In genomic region chr5:168291961-168292782, GRCh38 we compare ENCODE assay signal across 8 cellular contexts. TPM values are rescaled to one million over a fixed set of nuclear protein-coding genes. Genes with fewer than 3 reads are reported as not detected.
DNase-seq lines count a peak whose midpoint lies in the region; ATAC-seq and TF ChIP-seq lines count a peak whose summit lies in the region.

No MANE protein-coding gene starts in this region.

- H3K4me1 ChIP-seq in iPS-15b (ENCODE audit: control insufficient read depth, insufficient read depth, low read length) (peaks cover 19% of the 10 kb centered on the region), thoracic aorta (ENCODE audit: control insufficient read depth in 1 of 2, low read depth in 2 of 2) (peaks cover 5% of the 10 kb centered on the region in 2 donors)

- H3K27ac ChIP-seq in thoracic aorta, result no peak overlapping the region

- DNase-seq in Right ventricle myocardium inferior (ENCODE audit: missing footprints), result no peak
- no peak for DNase-seq in cardiac septum (ENCODE audit: low spot score)
- DNase-seq in activated CD8-positive, alpha-beta T cell treated with anti-CD3 and anti-CD28 coated beads, Interleukin-2, amount 10 ng/mL, durations not matched to agents 7 days and 5 days, result no peak
- no peak for DNase-seq in thoracic aorta (ENCODE audit: low spot score)
- no peak for DNase-seq in medulla oblongata (ENCODE audit: extremely low spot score)
- no peak for DNase-seq in T-helper 2 cell treated with Interferon-gamma antibody and Interleukin-4, amounts not matched to agents 5 μg/mL and 100 μg/mL, for 36 hours (ENCODE audit: low spot score)

- peak; percentile 12 for ATAC-seq in Right ventricle myocardium inferior
- ATAC-seq in HG03139 (IDR thresholded peaks at IDR 0.05; ENCODE audit: unreplicated experiment), result peak; percentile 20
- ATAC-seq in activated CD8-positive, alpha-beta T cell treated with anti-CD3 and anti-CD28 coated beads, Interleukin-2, amount 10 ng/mL, durations not matched to agents 7 days and 5 days, result peak; percentile 37
- ATAC-seq in thoracic aorta (ENCODE audit: insufficient number of reproducible peaks, low FRiP score, low read depth), result no peak

- CTCF ChIA-PET in activated CD8-positive, alpha-beta T cell treated with anti-CD3 and anti-CD28 coated beads, Interleukin-2, amount 10 ng/mL, durations not matched to agents 7 days and 5 days (lab: Charles Lee), result no interaction called here

- H3K27me3 ChIP-seq in iPS-15b (ENCODE audit: control insufficient read depth, insufficient read depth, low read length), result peaks cover 5% of the 10 kb centered on the region
- no peaks in the 10 kb centered on the region for H3K27me3 ChIP-seq in thoracic aorta (replicated peaks; ENCODE audit: insufficient read depth)

- H3K9ac ChIP-seq in iPS-15b (ENCODE audit: low read depth, low read length), result no peak overlapping the region

- H3K9me3 ChIP-seq in iPS-15b (ENCODE audit: control insufficient read depth, insufficient read depth, low read length) (no peaks in the 10 kb centered on the region), thoracic aorta (no peaks in the 10 kb centered on the region)

- no peaks in the 10 kb centered on the region for H3K9me3 Mint-ChIP-seq in activated CD8-positive, alpha-beta T cell treated with anti-CD3 and anti-CD28 coated beads, Interleukin-2, amount 10 ng/mL, durations not matched to agents 7 days and 5 days (ENCODE audit: insufficient read depth)
- no peaks in the 10 kb centered on the region for H3K9me3 Mint-ChIP-seq in T-helper 2 cell treated with Interferon-gamma antibody and Interleukin-4, amounts not matched to agents 5 μg/mL and 100 μg/mL, for 36 hours

- H3K36me3 ChIP-seq in iPS-15b (ENCODE audit: control insufficient read depth, insufficient read depth, low read length) (no peaks in the 10 kb centered on the region), thoracic aorta (no peaks in the 10 kb centered on the region)

- H3K27me3 Mint-ChIP-seq in activated CD8-positive, alpha-beta T cell treated with anti-CD3 and anti-CD28 coated beads, Interleukin-2, amount 10 ng/mL, durations not matched to agents 7 days and 5 days (ENCODE audit: low read depth), result peaks cover 34% of the 10 kb centered on the region
- peaks cover 36% of the 10 kb centered on the region for H3K27me3 Mint-ChIP-seq in T-helper 2 cell treated with Interferon-gamma antibody and Interleukin-4, amounts not matched to agents 5 μg/mL and 100 μg/mL, for 36 hours (ENCODE audit: low read depth)

- no peak for TF ChIP-seq CTCF in thoracic aorta (IDR thresholded peaks at IDR 0.05)

- peak overlapping the region; percentile 54 for H3K4me3 ChIP-seq in iPS-15b (ENCODE audit: low read depth, low read length)
- H3K4me3 ChIP-seq in thoracic aorta, result peak overlapping the region; percentile 68

- POLR2A ChIA-PET in activated CD8-positive, alpha-beta T cell treated with anti-CD3 and anti-CD28 coated beads, Interleukin-2, amount 10 ng/mL, durations not matched to agents 7 days and 5 days (lab: Charles Lee), result no interaction called here

- no peak overlapping the region for H3K4me3 Mint-ChIP-seq in activated CD8-positive, alpha-beta T cell treated with anti-CD3 and anti-CD28 coated beads, Interleukin-2, amount 10 ng/mL, durations not matched to agents 7 days and 5 days
- H3K4me3 Mint-ChIP-seq in T-helper 2 cell treated with Interferon-gamma antibody and Interleukin-4, amounts not matched to agents 5 μg/mL and 100 μg/mL, for 36 hours, result no peak overlapping the region

- H3K36me3 Mint-ChIP-seq in activated CD8-positive, alpha-beta T cell treated with anti-CD3 and anti-CD28 coated beads, Interleukin-2, amount 10 ng/mL, durations not matched to agents 7 days and 5 days (ENCODE audit: low read depth), result peaks cover 2% of the 10 kb centered on the region
- H3K36me3 Mint-ChIP-seq in T-helper 2 cell treated with Interferon-gamma antibody and Interleukin-4, amounts not matched to agents 5 μg/mL and 100 μg/mL, for 36 hours (ENCODE audit: low read depth), result no peaks in the 10 kb centered on the region

- intact Hi-C loops in Right ventricle myocardium inferior (cut with DNase I) (loop anchor here (10.0 kb wide), 1 partner anchor 113 kb away; no protein-coding TSS in a partner anchor), cardiac septum (cut with DNase I) (loop anchor here (10.0 kb wide), 1 partner anchor 163 kb away; no protein-coding TSS in a partner anchor)

- no peak overlapping the region for H3K27ac Mint-ChIP-seq in activated CD8-positive, alpha-beta T cell treated with anti-CD3 and anti-CD28 coated beads, Interleukin-2, amount 10 ng/mL, durations not matched to agents 7 days and 5 days
- no peak overlapping the region for H3K27ac Mint-ChIP-seq in T-helper 2 cell treated with Interferon-gamma antibody and Interleukin-4, amounts not matched to agents 5 μg/mL and 100 μg/mL, for 36 hours

- H3K4me1 Mint-ChIP-seq in activated CD8-positive, alpha-beta T cell treated with anti-CD3 and anti-CD28 coated beads, Interleukin-2, amount 10 ng/mL, durations not matched to agents 7 days and 5 days (ENCODE audit: low read depth), result peaks cover 5% of the 10 kb centered on the region
- no peaks in the 10 kb centered on the region for H3K4me1 Mint-ChIP-seq in T-helper 2 cell treated with Interferon-gamma antibody and Interleukin-4, amounts not matched to agents 5 μg/mL and 100 μg/mL, for 36 hours (ENCODE audit: low read depth)

RNA-seq across cellular contexts. Expression of gene WWC1, which starts 0.7 kb away (rescaled TPM):
- 1.9 TPM for total RNA-seq in Right ventricle myocardium inferior
- total RNA-seq in cardiac septum, result 0.51 TPM
- not detected for total RNA-seq in activated CD8-positive, alpha-beta T cell treated with anti-CD3 and anti-CD28 coated beads, Interleukin-2, amount 10 ng/mL, durations not matched to agents 7 days and 5 days
- 1 to 10 TPM in 1 of 2 donors, not detected in 1; 3.6 TPM for total RNA-seq in thoracic aorta
